Comparison of ENCODE assay signal across 8 cellular contexts in genomic region chr6:27145731-27146455, GRCh38.
DNase-seq lines count a peak whose midpoint lies in the region; ATAC-seq and TF ChIP-seq lines count a peak whose summit lies in the region.

No MANE protein-coding gene starts in this region.

- CTCF ChIA-PET in activated CD4-positive, alpha-beta memory T cell treated with anti-CD3 and anti-CD28 coated beads, Interleukin-2, amount 10 ng/mL, durations not matched to agents 7 days and 5 days (lab: Charles Lee): interaction anchor here (1.2 to 6.2 kb wide), 4 partner anchors 13 to 19 kb away, joined by 3 to 66 read pairs (median 6); a partner anchor contains a TSS

- no peaks in the 10 kb centered on the region for H3K9me3 Mint-ChIP-seq in activated CD4-positive, alpha-beta memory T cell treated with anti-CD3 and anti-CD28 coated beads, Interleukin-2, amount 10 ng/mL, durations not matched to agents 7 days and 5 days
- no peaks in the 10 kb centered on the region for H3K9me3 Mint-ChIP-seq in endothelial cell (ENCODE audit: unreplicated experiment)
- no peaks in the 10 kb centered on the region for H3K9me3 Mint-ChIP-seq in stimulated activated naive CD8-positive, alpha-beta T cell treated with anti-CD3 and anti-CD28 coated beads, Interleukin-15, amount 100 ng/mL, for 72 hours

- TF ChIP-seq CTCF in endothelial cell (IDR thresholded peaks at IDR 0.05; ENCODE audit: unreplicated experiment): no peak

- POLR2A ChIA-PET in activated CD4-positive, alpha-beta memory T cell treated with anti-CD3 and anti-CD28 coated beads, Interleukin-2, amount 10 ng/mL, durations not matched to agents 7 days and 5 days (lab: Charles Lee): interaction anchor here (0.7 to 15.8 kb wide), 38 partner anchors 8 to 1125 kb away, joined by 3 to 971 read pairs (median 17); partner anchors contain the start of gene ZNF184

- peak; percentile 95 for DNase-seq in NCI-H82 treated with DMSO at 0.1 percent for 48 hours (lab: John Stamatoyannopoulos, UW; ENCODE audit: unreplicated experiment)
- peak; percentile 81 for DNase-seq in activated CD4-positive, alpha-beta memory T cell treated with anti-CD3 and anti-CD28 coated beads, Interleukin-2, amount 10 ng/mL, durations not matched to agents 7 days and 5 days
- DNase-seq in endothelial cell (ENCODE audit: low spot score): peak; percentile 37
- DNase-seq in middle frontal gyrus (ENCODE audit: extremely low spot score, low spot score): peak; percentile 53
- peak; percentile 73 to 86 for DNase-seq in stimulated activated naive CD8-positive, alpha-beta T cell treated with anti-CD3 and anti-CD28 coated beads, Interleukin-15, amount 100 ng/mL, for 72 hours

- peaks cover 18% of the 10 kb centered on the region for H3K36me3 Mint-ChIP-seq in activated CD4-positive, alpha-beta memory T cell treated with anti-CD3 and anti-CD28 coated beads, Interleukin-2, amount 10 ng/mL, durations not matched to agents 7 days and 5 days (ENCODE audit: low read depth)
- no peaks in the 10 kb centered on the region for H3K36me3 Mint-ChIP-seq in endothelial cell (ENCODE audit: low read depth, unreplicated experiment)

- no peak overlapping the region for H3K4me3 Mint-ChIP-seq in activated CD4-positive, alpha-beta memory T cell treated with anti-CD3 and anti-CD28 coated beads, Interleukin-2, amount 10 ng/mL, durations not matched to agents 7 days and 5 days
- no peak overlapping the region for H3K4me3 Mint-ChIP-seq in endothelial cell (ENCODE audit: unreplicated experiment)
- H3K4me3 Mint-ChIP-seq in stimulated activated naive CD8-positive, alpha-beta T cell treated with anti-CD3 and anti-CD28 coated beads, Interleukin-15, amount 100 ng/mL, for 72 hours: no peak overlapping the region

- peak; percentile 57 for TF ChIP-seq POLR2A in GM10847 (IDR thresholded peaks at IDR 0.05; ENCODE audit: extremely low read depth, insufficient read length)

- H3K27me3 Mint-ChIP-seq in activated CD4-positive, alpha-beta memory T cell treated with anti-CD3 and anti-CD28 coated beads, Interleukin-2, amount 10 ng/mL, durations not matched to agents 7 days and 5 days: no peaks in the 10 kb centered on the region
- no peaks in the 10 kb centered on the region for H3K27me3 Mint-ChIP-seq in endothelial cell (ENCODE audit: unreplicated experiment)
- no peaks in the 10 kb centered on the region for H3K27me3 Mint-ChIP-seq in stimulated activated naive CD8-positive, alpha-beta T cell treated with anti-CD3 and anti-CD28 coated beads, Interleukin-15, amount 100 ng/mL, for 72 hours

- ATAC-seq in HG03571 (IDR thresholded peaks at IDR 0.05; ENCODE audit: unreplicated experiment): peak; percentile 30
- peak; percentile 61 for ATAC-seq in stimulated activated naive CD8-positive, alpha-beta T cell treated with anti-CD3 and anti-CD28 coated beads, Interleukin-15, amount 100 ng/mL, for 72 hours
- no peak for ATAC-seq in HG03442 (IDR thresholded peaks at IDR 0.05; ENCODE audit: unreplicated experiment)

- H3K27ac Mint-ChIP-seq in activated CD4-positive, alpha-beta memory T cell treated with anti-CD3 and anti-CD28 coated beads, Interleukin-2, amount 10 ng/mL, durations not matched to agents 7 days and 5 days: no peak overlapping the region
- H3K27ac Mint-ChIP-seq in endothelial cell (ENCODE audit: unreplicated experiment): no peak overlapping the region
- H3K27ac Mint-ChIP-seq in stimulated activated naive CD8-positive, alpha-beta T cell treated with anti-CD3 and anti-CD28 coated beads, Interleukin-15, amount 100 ng/mL, for 72 hours: no peak overlapping the region

- H3K4me1 Mint-ChIP-seq in activated CD4-positive, alpha-beta memory T cell treated with anti-CD3 and anti-CD28 coated beads, Interleukin-2, amount 10 ng/mL, durations not matched to agents 7 days and 5 days: peaks cover 41% of the 10 kb centered on the region
- no peaks in the 10 kb centered on the region for H3K4me1 Mint-ChIP-seq in endothelial cell (ENCODE audit: unreplicated experiment)
- H3K4me1 Mint-ChIP-seq in stimulated activated naive CD8-positive, alpha-beta T cell treated with anti-CD3 and anti-CD28 coated beads, Interleukin-15, amount 100 ng/mL, for 72 hours: peaks cover 26% of the 10 kb centered on the region

Comparison
In these comparisons a context has a peak if more than half of its experiments do, and no peak if none do; other contexts are left out.
1. DNase-seq: peak in every context shown above with its lines; median percentile 95 in NCI-H82 treated with DMSO at 0.1 percent for 48 hours; 81 in activated CD4-positive, alpha-beta memory T cell treated with anti-CD3 and anti-CD28 coated beads, Interleukin-2, amount 10 ng/mL, durations not matched to agents 7 days and 5 days; 80 in stimulated activated naive CD8-positive, alpha-beta T cell treated with anti-CD3 and anti-CD28 coated beads, Interleukin-15, amount 100 ng/mL, for 72 hours; 53 in middle frontal gyrus; 37 in endothelial cell.